1 cellular context compared by ENCODE assay signal in the genomic region with DNA sequence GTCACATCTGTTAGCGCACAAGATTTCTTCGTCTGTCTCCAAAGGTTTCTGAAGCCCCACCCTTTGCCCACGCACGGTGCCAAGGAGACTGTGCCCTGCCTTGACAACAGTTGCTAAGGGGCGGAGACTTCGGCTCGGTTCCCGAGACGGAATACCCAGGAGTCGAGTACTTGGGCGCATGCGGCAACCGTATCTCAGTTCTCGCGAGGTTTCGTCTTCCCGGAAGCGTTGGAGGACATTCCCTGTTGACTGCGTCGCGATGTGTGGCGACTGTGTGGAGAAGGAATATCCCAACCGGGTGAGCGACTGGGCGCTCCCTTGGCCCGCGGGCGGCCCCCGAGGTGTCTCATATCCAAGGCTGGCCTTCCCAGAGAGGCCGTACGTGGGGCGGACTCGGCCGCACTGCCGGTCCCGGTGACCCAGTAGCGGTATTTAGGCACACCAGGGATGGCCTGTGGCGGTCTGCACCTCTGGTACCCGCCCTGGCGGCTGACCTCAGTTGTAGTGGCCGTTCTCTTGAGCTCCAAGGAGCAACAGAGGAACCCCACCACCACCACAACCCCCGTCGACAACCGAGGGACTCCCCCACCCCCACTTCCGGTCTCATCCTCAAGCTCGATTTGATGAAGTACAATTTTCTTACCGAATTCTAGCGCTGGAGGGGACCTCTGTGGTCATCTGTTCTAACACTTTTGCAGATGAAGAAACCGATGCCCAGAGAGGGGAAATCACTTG.
A peak's percentile ranks its signal among the peaks of the same experiment; 100 is the strongest.
TF ChIP-seq lines count a peak whose summit lies in the region.

CHURC1 (plus strand) TSS at position 219 of the 735 bp plus-strand sequence; CDS start at position 260, 41 bp downstream.

TF ChIP-seq in H1, 55 proteins besides CTCF, POLR2A, EP300 and RAD21 (continued from another document):
- TF ChIP-seq ATF2 (IDR thresholded peaks at IDR 0.05; ENCODE audit: low read length) (no peak), BRCA1 (IDR thresholded peaks at IDR 0.05; ENCODE audit: low read depth, low read length) (peak; percentile 82), GABPA (IDR thresholded peaks at IDR 0.05; ENCODE audit: borderline replicate concordance, insufficient read depth, low read length) (no peak), RBBP5 (IDR thresholded peaks at IDR 0.05; ENCODE audit: borderline replicate concordance, low read depth, low read length) (0 out of 2 replicates have a peak, but pooled peaks have one; percentile 86), KDM1A (IDR thresholded peaks at IDR 0.05; ENCODE audit: borderline replicate concordance, low read length) (no peak), ASH2L (IDR thresholded peaks at IDR 0.05; ENCODE audit: low read length) (peak; percentile 97), PHF8 (conservative IDR thresholded peaks at IDR 0.05; ENCODE audit: low read depth, low read length) (peak; percentile 97), NRF1 (IDR thresholded peaks at IDR 0.05; ENCODE audit: low read depth, low read length) (no peak), TEAD4 (IDR thresholded peaks at IDR 0.05; ENCODE audit: low read depth, low read length) (peak; percentile 46), TBP (IDR thresholded peaks at IDR 0.05; ENCODE audit: low read depth, low read length) (peak; percentile 72), POLR2AphosphoS5 (IDR thresholded peaks at IDR 0.05; ENCODE audit: low read depth, low read length) (peak; percentile 99)
- TF ChIP-seq, protein P1, sequence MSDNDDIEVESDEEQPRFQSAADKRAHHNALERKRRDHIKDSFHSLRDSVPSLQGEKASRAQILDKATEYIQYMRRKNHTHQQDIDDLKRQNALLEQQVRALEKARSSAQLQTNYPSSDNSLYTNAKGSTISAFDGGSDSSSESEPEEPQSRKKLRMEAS (IDR thresholded peaks at IDR 0.05) = peak; percentile 55
